2 cellular contexts compared by ENCODE assay signal in the genomic region with DNA sequence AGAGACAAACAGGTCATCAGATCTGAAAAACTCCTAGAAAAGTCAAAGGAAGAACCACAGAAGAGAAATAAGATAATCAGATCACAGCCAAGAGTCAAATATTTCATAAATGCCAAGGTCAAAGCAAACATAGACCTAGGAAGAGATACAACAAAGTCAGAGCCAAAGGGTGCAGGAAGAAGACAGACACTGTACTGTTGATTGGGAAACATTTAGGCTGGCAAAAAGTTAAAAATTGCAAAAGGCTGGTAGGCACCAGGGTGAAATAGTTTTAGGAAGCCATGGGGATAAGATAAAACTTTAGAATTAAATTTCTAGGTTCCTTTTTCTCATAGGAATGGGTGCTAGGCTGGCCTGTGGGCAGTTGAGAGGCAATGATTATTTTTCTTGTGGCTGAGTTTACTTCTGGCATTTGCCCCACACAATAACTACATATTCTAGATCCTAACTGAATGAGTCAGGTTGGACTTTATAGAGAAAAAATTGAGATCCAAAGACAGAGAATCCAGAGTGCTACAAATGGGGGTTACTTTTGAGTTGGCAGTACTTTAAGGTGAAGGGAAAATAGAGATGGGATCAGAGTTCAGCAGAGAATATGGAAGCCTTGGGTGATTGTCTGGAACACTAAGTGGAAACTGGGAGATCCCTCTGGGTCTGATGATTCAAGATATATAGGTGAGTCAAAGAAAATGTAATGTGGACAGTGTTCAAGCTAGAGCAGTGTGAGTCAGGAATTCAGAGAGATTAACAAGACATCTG.
TF ChIP-seq lines count a peak whose summit lies in the region.

No MANE protein-coding gene starts in this region.

TF ChIP-seq in liver, 16 proteins besides CTCF, POLR2A, EP300 and RAD21 (continued from another document):
- TF ChIP-seq, protein P1, sequence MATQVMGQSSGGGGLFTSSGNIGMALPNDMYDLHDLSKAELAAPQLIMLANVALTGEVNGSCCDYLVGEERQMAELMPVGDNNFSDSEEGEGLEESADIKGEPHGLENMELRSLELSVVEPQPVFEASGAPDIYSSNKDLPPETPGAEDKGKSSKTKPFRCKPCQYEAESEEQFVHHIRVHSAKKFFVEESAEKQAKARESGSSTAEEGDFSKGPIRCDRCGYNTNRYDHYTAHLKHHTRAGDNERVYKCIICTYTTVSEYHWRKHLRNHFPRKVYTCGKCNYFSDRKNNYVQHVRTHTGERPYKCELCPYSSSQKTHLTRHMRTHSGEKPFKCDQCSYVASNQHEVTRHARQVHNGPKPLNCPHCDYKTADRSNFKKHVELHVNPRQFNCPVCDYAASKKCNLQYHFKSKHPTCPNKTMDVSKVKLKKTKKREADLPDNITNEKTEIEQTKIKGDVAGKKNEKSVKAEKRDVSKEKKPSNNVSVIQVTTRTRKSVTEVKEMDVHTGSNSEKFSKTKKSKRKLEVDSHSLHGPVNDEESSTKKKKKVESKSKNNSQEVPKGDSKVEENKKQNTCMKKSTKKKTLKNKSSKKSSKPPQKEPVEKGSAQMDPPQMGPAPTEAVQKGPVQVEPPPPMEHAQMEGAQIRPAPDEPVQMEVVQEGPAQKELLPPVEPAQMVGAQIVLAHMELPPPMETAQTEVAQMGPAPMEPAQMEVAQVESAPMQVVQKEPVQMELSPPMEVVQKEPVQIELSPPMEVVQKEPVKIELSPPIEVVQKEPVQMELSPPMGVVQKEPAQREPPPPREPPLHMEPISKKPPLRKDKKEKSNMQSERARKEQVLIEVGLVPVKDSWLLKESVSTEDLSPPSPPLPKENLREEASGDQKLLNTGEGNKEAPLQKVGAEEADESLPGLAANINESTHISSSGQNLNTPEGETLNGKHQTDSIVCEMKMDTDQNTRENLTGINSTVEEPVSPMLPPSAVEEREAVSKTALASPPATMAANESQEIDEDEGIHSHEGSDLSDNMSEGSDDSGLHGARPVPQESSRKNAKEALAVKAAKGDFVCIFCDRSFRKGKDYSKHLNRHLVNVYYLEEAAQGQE (IDR thresholded peaks at IDR 0.05): no peak
- TF ChIP-seq HNF4A (conservative IDR thresholded peaks at IDR 0.05) (peak; percentile 36 to 44), YY1 (IDR thresholded peaks at IDR 0.05) (peak; percentile 18), TAF1 (conservative IDR thresholded peaks at IDR 0.05) (no peak), NR2F2 (IDR thresholded peaks at IDR 0.05) (no peak), HNF4G (IDR thresholded peaks at IDR 0.05) (no peak), GABPA (IDR thresholded peaks at IDR 0.05 in 1 of 2, conservative IDR thresholded peaks at IDR 0.05 in 1 of 2) (no peak), RXRA (IDR thresholded peaks at IDR 0.05) (peak in 1 of 2 donors; percentile 27)
- TF ChIP-seq, protein P2, sequence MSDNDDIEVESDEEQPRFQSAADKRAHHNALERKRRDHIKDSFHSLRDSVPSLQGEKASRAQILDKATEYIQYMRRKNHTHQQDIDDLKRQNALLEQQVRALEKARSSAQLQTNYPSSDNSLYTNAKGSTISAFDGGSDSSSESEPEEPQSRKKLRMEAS (IDR thresholded peaks at IDR 0.05): no peak
TF ChIP-seq in liver: peak in this region for 3.

TF ChIP-seq in HepG2, 621 proteins besides CTCF, POLR2A, EP300 and RAD21 (continued from another document):
- TF ChIP-seq, protein P3, sequence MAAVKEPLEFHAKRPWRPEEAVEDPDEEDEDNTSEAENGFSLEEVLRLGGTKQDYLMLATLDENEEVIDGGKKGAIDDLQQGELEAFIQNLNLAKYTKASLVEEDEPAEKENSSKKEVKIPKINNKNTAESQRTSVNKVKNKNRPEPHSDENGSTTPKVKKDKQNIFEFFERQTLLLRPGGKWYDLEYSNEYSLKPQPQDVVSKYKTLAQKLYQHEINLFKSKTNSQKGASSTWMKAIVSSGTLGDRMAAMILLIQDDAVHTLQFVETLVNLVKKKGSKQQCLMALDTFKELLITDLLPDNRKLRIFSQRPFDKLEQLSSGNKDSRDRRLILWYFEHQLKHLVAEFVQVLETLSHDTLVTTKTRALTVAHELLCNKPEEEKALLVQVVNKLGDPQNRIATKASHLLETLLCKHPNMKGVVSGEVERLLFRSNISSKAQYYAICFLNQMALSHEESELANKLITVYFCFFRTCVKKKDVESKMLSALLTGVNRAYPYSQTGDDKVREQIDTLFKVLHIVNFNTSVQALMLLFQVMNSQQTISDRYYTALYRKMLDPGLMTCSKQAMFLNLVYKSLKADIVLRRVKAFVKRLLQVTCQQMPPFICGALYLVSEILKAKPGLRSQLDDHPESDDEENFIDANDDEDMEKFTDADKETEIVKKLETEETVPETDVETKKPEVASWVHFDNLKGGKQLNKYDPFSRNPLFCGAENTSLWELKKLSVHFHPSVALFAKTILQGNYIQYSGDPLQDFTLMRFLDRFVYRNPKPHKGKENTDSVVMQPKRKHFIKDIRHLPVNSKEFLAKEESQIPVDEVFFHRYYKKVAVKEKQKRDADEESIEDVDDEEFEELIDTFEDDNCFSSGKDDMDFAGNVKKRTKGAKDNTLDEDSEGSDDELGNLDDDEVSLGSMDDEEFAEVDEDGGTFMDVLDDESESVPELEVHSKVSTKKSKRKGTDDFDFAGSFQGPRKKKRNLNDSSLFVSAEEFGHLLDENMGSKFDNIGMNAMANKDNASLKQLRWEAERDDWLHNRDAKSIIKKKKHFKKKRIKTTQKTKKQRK (IDR thresholded peaks at IDR 0.05; ENCODE audit: low read length): no peak
- TF ChIP-seq ONECUT2 (CRISPR knock-in tag; IDR thresholded peaks at IDR 0.05) (no peak), PHF21A (CRISPR knock-in tag; IDR thresholded peaks at IDR 0.05) (no peak), ARNT2 (CRISPR knock-in tag; IDR thresholded peaks at IDR 0.05; ENCODE audit: low read depth) (no peak), ZFP36L2 (CRISPR knock-in tag; IDR thresholded peaks at IDR 0.05) (no peak), ZNF749 (CRISPR knock-in tag; IDR thresholded peaks at IDR 0.05; ENCODE audit: borderline replicate concordance) (no peak), RBAK (CRISPR knock-in tag; IDR thresholded peaks at IDR 0.05) (no peak), PLRG1 (conservative IDR thresholded peaks at IDR 0.05) (no peak), RFX5 (IDR thresholded peaks at IDR 0.05; ENCODE audit: low read depth, low read length) (no peak), ASH2L (IDR thresholded peaks at IDR 0.05; ENCODE audit: insufficient read length, low read depth, low read length) (no peak)
- TF ChIP-seq, protein P4, sequence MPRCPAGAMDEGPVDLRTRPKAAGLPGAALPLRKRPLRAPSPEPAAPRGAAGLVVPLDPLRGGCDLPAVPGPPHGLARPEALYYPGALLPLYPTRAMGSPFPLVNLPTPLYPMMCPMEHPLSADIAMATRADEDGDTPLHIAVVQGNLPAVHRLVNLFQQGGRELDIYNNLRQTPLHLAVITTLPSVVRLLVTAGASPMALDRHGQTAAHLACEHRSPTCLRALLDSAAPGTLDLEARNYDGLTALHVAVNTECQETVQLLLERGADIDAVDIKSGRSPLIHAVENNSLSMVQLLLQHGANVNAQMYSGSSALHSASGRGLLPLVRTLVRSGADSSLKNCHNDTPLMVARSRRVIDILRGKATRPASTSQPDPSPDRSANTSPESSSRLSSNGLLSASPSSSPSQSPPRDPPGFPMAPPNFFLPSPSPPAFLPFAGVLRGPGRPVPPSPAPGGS (CRISPR knock-in tag; IDR thresholded peaks at IDR 0.05): no peak
- TF ChIP-seq, protein P5, sequence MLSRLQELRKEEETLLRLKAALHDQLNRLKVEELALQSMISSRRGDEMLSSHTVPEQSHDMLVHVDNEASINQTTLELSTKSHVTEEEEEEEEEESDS (CRISPR knock-in tag; IDR thresholded peaks at IDR 0.05; ENCODE audit: borderline replicate concordance): no peak
- TF ChIP-seq, protein P6, sequence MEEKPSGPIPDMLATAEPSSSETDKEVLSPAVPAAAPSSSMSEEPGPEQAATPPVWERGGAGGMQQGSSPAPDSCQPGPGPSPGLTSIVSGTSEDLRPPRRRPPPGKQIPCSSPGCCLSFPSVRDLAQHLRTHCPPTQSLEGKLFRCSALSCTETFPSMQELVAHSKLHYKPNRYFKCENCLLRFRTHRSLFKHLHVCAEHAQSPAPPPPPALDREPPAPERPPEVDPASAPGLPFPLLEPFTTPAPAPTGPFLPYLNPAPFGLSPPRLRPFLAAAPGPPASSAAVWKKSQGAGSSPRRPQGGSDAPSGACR (CRISPR knock-in tag; IDR thresholded peaks at IDR 0.05): no peak
